Comparison of ENCODE assay signal across 9 cellular contexts in the genomic region with DNA sequence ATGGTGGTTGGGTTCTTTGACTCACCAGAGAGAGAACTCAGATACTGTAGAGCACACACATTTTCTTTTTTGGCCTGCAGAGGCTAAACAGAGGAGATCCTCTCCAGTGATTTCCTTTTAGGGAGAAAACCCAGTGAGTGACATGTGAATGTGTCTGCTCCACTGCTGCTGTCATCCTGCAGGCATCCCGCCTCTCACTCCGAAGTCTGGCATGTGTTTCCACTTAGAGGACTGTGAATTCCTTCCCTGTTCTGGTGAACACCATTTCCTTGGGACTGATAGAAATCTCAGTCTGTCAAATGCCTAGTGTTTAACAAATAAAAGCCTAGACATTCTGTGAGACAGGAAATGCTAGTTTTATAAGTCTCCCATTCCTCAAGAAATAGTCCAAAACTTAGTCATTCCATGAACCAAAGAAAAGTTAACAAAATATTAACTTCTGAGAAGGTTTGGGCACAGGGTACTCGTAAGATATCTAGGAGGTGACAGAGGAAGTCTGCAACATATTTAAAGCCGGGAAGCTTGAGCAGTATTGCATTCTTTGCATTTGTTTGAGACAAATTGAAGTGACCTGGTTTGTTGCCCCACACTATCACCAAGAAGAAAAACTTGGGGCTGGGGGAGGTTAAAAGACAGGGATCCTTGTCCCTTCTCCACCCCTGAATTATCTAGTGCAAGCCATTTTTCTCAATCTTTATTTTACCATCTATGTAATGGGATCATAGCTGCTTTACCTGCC.
A peak's percentile ranks its signal among the peaks of the same experiment; 100 is the strongest.
DNase-seq lines count a peak whose midpoint lies in the region; ATAC-seq and TF ChIP-seq lines count a peak whose summit lies in the region.
"Had no signal": no experiment of that assay in that cellular context is flagged by ENCODE, and none has a peak within 500 bp of the region (broad histone marks: within the 10 kb centered on the region; RNA-seq: fewer than 3 reads in every experiment).

No MANE protein-coding gene starts in this region.

- peaks cover 32% of the 10 kb centered on the region for H3K36me3 ChIP-seq in lower lobe of right lung

- no peaks in the 10 kb centered on the region for H3K9me3 ChIP-seq in lower lobe of right lung

- peak; percentile 28 for TF ChIP-seq CTCF in chondrocyte (IDR thresholded peaks at IDR 0.05)
- no peak for TF ChIP-seq CTCF in lower lobe of right lung (IDR thresholded peaks at IDR 0.05)

- CTCF ChIA-PET in HEK293T (lab: Yijun Ruan, JAX): no interaction called here

- no peak for DNase-seq in activated naive CD4-positive, alpha-beta T cell treated with Interleukin-2 at 50 U/mL for 16 hours
- no peak for DNase-seq in chondrocyte (ENCODE audit: low spot score)
- DNase-seq in lower lobe of right lung: no peak
- peak; percentile 71 for DNase-seq in ureter (ENCODE audit: low spot score)
- no peak for DNase-seq in HEK293T (ENCODE audit: extremely low spot score)
- DNase-seq: CD8-positive, alpha-beta memory T cell had no signal

- H3K27me3 ChIP-seq in lower lobe of right lung (ENCODE audit: low read depth): no peaks in the 10 kb centered on the region

- H3K4me3 Mint-ChIP-seq in activated naive CD4-positive, alpha-beta T cell treated with anti-CD3 and anti-CD28 coated beads, Interleukin-2, amount 50 U/mL, for 24 hours: no peak overlapping the region
- H3K4me3 Mint-ChIP-seq in chondrocyte (ENCODE audit: unreplicated experiment): peak overlapping the region; percentile 9
- H3K4me3 Mint-ChIP-seq: CD8-positive, alpha-beta memory T cell had no signal

- H3K4me1 ChIP-seq in lower lobe of right lung: no peaks in the 10 kb centered on the region

- intact Hi-C loops in lower lobe of right lung (cut with DNase I): no loop called here

- H3K9me3 Mint-ChIP-seq in activated naive CD4-positive, alpha-beta T cell treated with anti-CD3 and anti-CD28 coated beads, Interleukin-2, amount 50 U/mL, for 24 hours: no peaks in the 10 kb centered on the region
- H3K9me3 Mint-ChIP-seq in chondrocyte (ENCODE audit: low read depth): no peaks in the 10 kb centered on the region
- H3K9me3 Mint-ChIP-seq: CD8-positive, alpha-beta memory T cell had no signal

- H3K27me3 Mint-ChIP-seq in activated naive CD4-positive, alpha-beta T cell treated with anti-CD3 and anti-CD28 coated beads, Interleukin-2, amount 50 U/mL, for 24 hours: no peaks in the 10 kb centered on the region
- no peaks in the 10 kb centered on the region for H3K27me3 Mint-ChIP-seq in chondrocyte (ENCODE audit: low read depth)
- H3K27me3 Mint-ChIP-seq: CD8-positive, alpha-beta memory T cell had no signal

- peak overlapping the region; percentile 55 for H3K27ac Mint-ChIP-seq in activated naive CD4-positive, alpha-beta T cell treated with anti-CD3 and anti-CD28 coated beads, Interleukin-2, amount 50 U/mL, for 24 hours
- peak overlapping the region; percentile 97 for H3K27ac Mint-ChIP-seq in chondrocyte (ENCODE audit: unreplicated experiment)

- H3K4me3 ChIP-seq in lower lobe of right lung: no peak overlapping the region

- H3K36me3 Mint-ChIP-seq in activated naive CD4-positive, alpha-beta T cell treated with anti-CD3 and anti-CD28 coated beads, Interleukin-2, amount 50 U/mL, for 24 hours: peaks cover 21% of the 10 kb centered on the region
- no peaks in the 10 kb centered on the region for H3K36me3 Mint-ChIP-seq in chondrocyte (ENCODE audit: low read depth)

- POLR2A ChIA-PET in HEK293T (lab: Yijun Ruan, JAX): no interaction called here

- H3K4me1 Mint-ChIP-seq in activated naive CD4-positive, alpha-beta T cell treated with anti-CD3 and anti-CD28 coated beads, Interleukin-2, amount 50 U/mL, for 24 hours: no peaks in the 10 kb centered on the region
- H3K4me1 Mint-ChIP-seq in chondrocyte (ENCODE audit: low read depth): peaks cover 87% of the 10 kb centered on the region

- H3K27ac ChIP-seq in lower lobe of right lung: no peak overlapping the region

- ATAC-seq in lower lobe of right lung (peak; percentile 41 to 69), HG02852 (IDR thresholded peaks at IDR 0.05; ENCODE audit: unreplicated experiment) (no peak), HG03175 (IDR thresholded peaks at IDR 0.05; ENCODE audit: unreplicated experiment) (no peak)

TF ChIP-seq in HEK293T, 16 proteins besides CTCF, POLR2A, EP300 and RAD21:
- TF ChIP-seq, protein P1, sequence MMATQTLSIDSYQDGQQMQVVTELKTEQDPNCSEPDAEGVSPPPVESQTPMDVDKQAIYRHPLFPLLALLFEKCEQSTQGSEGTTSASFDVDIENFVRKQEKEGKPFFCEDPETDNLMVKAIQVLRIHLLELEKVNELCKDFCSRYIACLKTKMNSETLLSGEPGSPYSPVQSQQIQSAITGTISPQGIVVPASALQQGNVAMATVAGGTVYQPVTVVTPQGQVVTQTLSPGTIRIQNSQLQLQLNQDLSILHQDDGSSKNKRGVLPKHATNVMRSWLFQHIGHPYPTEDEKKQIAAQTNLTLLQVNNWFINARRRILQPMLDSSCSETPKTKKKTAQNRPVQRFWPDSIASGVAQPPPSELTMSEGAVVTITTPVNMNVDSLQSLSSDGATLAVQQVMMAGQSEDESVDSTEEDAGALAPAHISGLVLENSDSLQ (IDR thresholded peaks at IDR 0.05): no peak
- TF ChIP-seq LEF1 (IDR thresholded peaks at IDR 0.05; ENCODE audit: borderline replicate concordance) (no peak), FOXM1 (IDR thresholded peaks at IDR 0.05; ENCODE audit: borderline replicate concordance) (no peak), ARNT (IDR thresholded peaks at IDR 0.05) (no peak), SUZ12 (IDR thresholded peaks at IDR 0.05) (no peak), BHLHE40 (IDR thresholded peaks at IDR 0.05; ENCODE audit: borderline replicate concordance) (no peak), HDGF (IDR thresholded peaks at IDR 0.05; ENCODE audit: borderline replicate concordance) (no peak), ELF4 (IDR thresholded peaks at IDR 0.05) (no peak), L3MBTL2 (conservative IDR thresholded peaks at IDR 0.05) (no peak), SP1 (IDR thresholded peaks at IDR 0.05) (no peak), CTBP1 (IDR thresholded peaks at IDR 0.05; ENCODE audit: borderline replicate concordance) (no peak)

Comparison
In these comparisons a context has a peak if more than half of its experiments do, and no peak if none do; other contexts are left out.
1. ATAC-seq: peak in lower lobe of right lung (2 of 2); none in HG02852 (single experiment) and HG03175 (single experiment).